Comparison of ENCODE assay signal across 8 cellular contexts in the genomic region with DNA sequence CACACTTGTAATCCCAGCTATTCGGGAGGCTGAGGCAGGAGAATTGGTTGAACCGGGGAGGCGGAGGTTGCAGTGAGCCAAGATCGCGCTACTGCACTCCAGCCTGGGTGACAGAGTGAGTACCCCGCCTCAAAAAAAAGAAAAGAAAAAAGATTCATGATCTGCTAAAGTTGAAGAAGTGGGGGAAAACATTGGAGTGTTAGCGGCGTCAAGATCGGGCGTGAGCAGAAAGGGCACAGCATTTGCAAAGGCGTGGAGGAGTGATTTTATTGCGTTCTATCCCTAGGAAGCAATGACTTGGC. TPM values are rescaled to one million over a fixed set of nuclear protein-coding genes. Genes with fewer than 3 reads are reported as not detected.
DNase-seq lines count a peak whose midpoint lies in the region; ATAC-seq and TF ChIP-seq lines count a peak whose summit lies in the region.

No MANE protein-coding gene starts in this region.

- peaks cover 24% of the 10 kb centered on the region for H3K4me1 Mint-ChIP-seq in chondrocyte (ENCODE audit: low read depth)
- peaks cover 17 to 43% (median 38%) of the 10 kb centered on the region in 4 donors for H3K4me1 Mint-ChIP-seq in naive thymus-derived CD8-positive, alpha-beta T cell

- peak overlapping the region; percentile 92 for H2AFZ ChIP-seq in IMR-90 (replicated peaks; ENCODE audit: low read length, poor library complexity)

- peak overlapping the region; percentile 69 for H4K5ac ChIP-seq in IMR-90 (ENCODE audit: low read depth, low read length)

- no peak overlapping the region for H2AK9ac ChIP-seq in IMR-90 (replicated peaks; ENCODE audit: low read depth, low read length, poor library complexity)

- TF ChIP-seq RAD21 in IMR-90 (IDR thresholded peaks at IDR 0.05; ENCODE audit: low read length), result no peak

- WGBS in IMR-90 (ENCODE audit: extremely low coverage in 2 of 2, insufficient read length in 1 of 2), 2 experiments, result 42% methylated on average over 5 of the region's 12 CpGs; no CpG with 5 or more reads in 1 of the 2 experiments

- POLR2A ChIA-PET in IMR-90 (lab: Charles Lee; ENCODE audit: unreplicated experiment), result interaction anchor here (0.6 to 1.0 kb wide), 2 partner anchors 17 to 147 kb away, joined by 3 read pairs; no protein-coding TSS in a partner anchor
- POLR2A ChIA-PET in naive thymus-derived CD8-positive, alpha-beta T cell (lab: Charles Lee), result interaction anchor here (0.7 to 5.0 kb wide), 19 partner anchors 14 to 154 kb away, joined by 3 to 62 read pairs (median 8); a partner anchor contains a TSS

- H4K8ac ChIP-seq in IMR-90 (ENCODE audit: low read depth in 2 of 2, low read length in 2 of 2), result peak overlapping the region; percentile 27 to 89

- peak overlapping the region; percentile 62 for H3K14ac ChIP-seq in IMR-90 (replicated peaks; ENCODE audit: low read depth, low read length)

- intact Hi-C loops in IMR-90 (cut with micrococcal nuclease), result loop anchor here (1.0 to 10.0 kb wide), 4 partner anchors 58 to 147 kb away; no protein-coding TSS in a partner anchor

- H3K27ac ChIP-seq in IMR-90 (ENCODE audit: insufficient read depth, low read length), result peak overlapping the region; percentile 39

- no peaks in the 10 kb centered on the region for H3K9me3 ChIP-seq in IMR-90 (ENCODE audit: control insufficient read depth, insufficient read depth, low read length)

- no peak overlapping the region for H2BK120ac ChIP-seq in IMR-90 (ENCODE audit: low read depth, low read length)

- dilution Hi-C loops in IMR-90 (cut with HindIII; ENCODE audit: low sequenced_read_pairs, unreplicated experiment), result no loop called here

- CTCF ChIA-PET in IMR-90 (lab: Yijun Ruan, JAX), result interaction anchor here (0.6 to 3.0 kb wide), 5 partner anchors 15 to 147 kb away, joined by 3 to 23 read pairs (median 5); a partner anchor contains a TSS

- no peak overlapping the region for H2BK20ac ChIP-seq in IMR-90 (ENCODE audit: low read depth, low read length)

- H3K9me1 ChIP-seq in IMR-90 (ENCODE audit: insufficient read depth, low read length), result peaks cover 13% of the 10 kb centered on the region

- no peak overlapping the region; the same call in 1 of the 2 replicates for H3K23ac ChIP-seq in IMR-90 (ENCODE audit: low read depth, low read length)

- H3K9ac ChIP-seq in IMR-90 (ENCODE audit: low read depth, low read length), result peak overlapping the region; percentile 50; the same call in 1 of the 2 replicates

- no peak overlapping the region for H2BK15ac ChIP-seq in IMR-90 (ENCODE audit: low read depth, low read length)

- TF ChIP-seq POLR2A in IMR-90 (IDR thresholded peaks at IDR 0.05; ENCODE audit: low read depth, low read length), result no peak

- no peaks in the 10 kb centered on the region for H3K27me3 Mint-ChIP-seq in chondrocyte (ENCODE audit: low read depth)
- H3K27me3 Mint-ChIP-seq in naive thymus-derived CD8-positive, alpha-beta T cell, result no peaks in the 10 kb centered on the region

- H3K4me3 Mint-ChIP-seq in chondrocyte (ENCODE audit: unreplicated experiment), result peak overlapping the region; percentile 65
- peak overlapping the region; percentile 73 to 97 (median 88) for H3K4me3 Mint-ChIP-seq in naive thymus-derived CD8-positive, alpha-beta T cell

- peaks cover 4% of the 10 kb centered on the region for H3K36me3 Mint-ChIP-seq in chondrocyte (ENCODE audit: low read depth)
- H3K36me3 Mint-ChIP-seq in naive thymus-derived CD8-positive, alpha-beta T cell, result peaks cover 0 to 6% (median 0%) of the 10 kb centered on the region in 3 donors

- no TSS peak for BruUV-seq in IMR-90 (replicated peaks; lab: Mats Ljungman, UMichigan)

- H3K4me1 ChIP-seq in IMR-90 (ENCODE audit: control insufficient read depth, insufficient read depth, low read length), result peaks cover 7% of the 10 kb centered on the region

- peaks cover 0 to 26% of the 10 kb centered on the region in 2 experiments; a peak in 2 of 4 replicates for H3K79me1 ChIP-seq in IMR-90 (ENCODE audit: low read depth in 1 of 2, low read length in 2 of 2)

- peak overlapping the region; percentile 75 for H3K4me2 ChIP-seq in IMR-90 (ENCODE audit: low read depth, low read length)

- in situ Hi-C loops in IMR-90 (cut with MboI; ENCODE audit: low sequenced_read_pairs), result no loop called here

- H4K91ac ChIP-seq in IMR-90 (ENCODE audit: insufficient read depth, low read depth, low read length), result 0 out of 2 replicates have a peak overlapping the region, but pooled peaks have one; percentile 29

- ATAC-seq in IMR-90 (ENCODE audit: low read depth), result no peak
- ATAC-seq in naive thymus-derived CD8-positive, alpha-beta T cell, result no peak

- no peaks in the 10 kb centered on the region for H3K9me3 Mint-ChIP-seq in chondrocyte (ENCODE audit: low read depth)
- H3K9me3 Mint-ChIP-seq in naive thymus-derived CD8-positive, alpha-beta T cell, result no peaks in the 10 kb centered on the region

- TF ChIP-seq CTCF in AG09309 (IDR thresholded peaks at IDR 0.05; ENCODE audit: control insufficient read depth, insufficient read depth, low read depth, low read length, missing control alignments) (no peak), IMR-90 (conservative IDR thresholded peaks at IDR 0.05; ENCODE audit: low read depth, low read length) (no peak), chondrocyte (IDR thresholded peaks at IDR 0.05) (no peak)

- DNase-seq in AG09309 (ENCODE audit: low read depth) (no peak), IMR-90 (no peak), chondrocyte (ENCODE audit: low spot score) (no peak), RKO (ENCODE audit: low spot score) (no peak), islet precursor cell (no peak), NCI-H1694 treated with DMSO at 0.1 percent for 48 hours (lab: John Stamatoyannopoulos, UW) (no peak)
- DNase-seq in naive thymus-derived CD8-positive, alpha-beta T cell, result no peak
- no peak for DNase-seq in central memory CD4-positive, alpha-beta T cell

- peak overlapping the region; percentile 54 for H3K4ac ChIP-seq in IMR-90 (ENCODE audit: low read depth, low read length)

- no peak overlapping the region for H3K18ac ChIP-seq in IMR-90 (ENCODE audit: low read depth, low read length)

- peak overlapping the region; percentile 81 for H3K27ac Mint-ChIP-seq in chondrocyte (ENCODE audit: unreplicated experiment)
- peak overlapping the region; percentile 76 to 95 (median 88) for H3K27ac Mint-ChIP-seq in naive thymus-derived CD8-positive, alpha-beta T cell

- no peak overlapping the region for H2AK5ac ChIP-seq in IMR-90 (ENCODE audit: low read depth, low read length)

- peaks cover 40% of the 10 kb centered on the region for H4K20me1 ChIP-seq in IMR-90 (ENCODE audit: insufficient read depth, low read length)

- no peak overlapping the region for H3K56ac ChIP-seq in IMR-90 (ENCODE audit: extremely low read depth, insufficient read depth, low read length)

- peak overlapping the region; percentile 20 for H3K4me3 ChIP-seq in AG09309 (ENCODE audit: control insufficient read depth, low read depth, low read length)
- H3K4me3 ChIP-seq in IMR-90 (ENCODE audit: insufficient read depth, low read depth, low read length), result peak overlapping the region; percentile 20; the same call in 1 of the 2 replicates

- peak overlapping the region; percentile 52 for H2BK5ac ChIP-seq in IMR-90 (ENCODE audit: low read depth, low read length, poor library complexity, severe bottlenecking)

- no peaks in the 10 kb centered on the region for H3K27me3 ChIP-seq in IMR-90 (ENCODE audit: control insufficient read depth, insufficient read depth, low read length)

- H3K36me3 ChIP-seq in IMR-90 (ENCODE audit: control insufficient read depth, insufficient read depth, low read length), result peaks cover 2% of the 10 kb centered on the region; the same call in 1 of the 2 replicates

TF ChIP-seq in IMR-90, 13 proteins besides CTCF, POLR2A, EP300 and RAD21:
- no peak for TF ChIP-seq NFE2L2 (IDR thresholded peaks at IDR 0.05; ENCODE audit: low read depth, low read length)
- TF ChIP-seq RFX5 (IDR thresholded peaks at IDR 0.05; ENCODE audit: low read depth, low read length), result no peak
- TF ChIP-seq RCOR1 (IDR thresholded peaks at IDR 0.05; ENCODE audit: insufficient replicate concordance, low read length), result no peak
- TF ChIP-seq CHD1 (IDR thresholded peaks at IDR 0.05; ENCODE audit: low read depth, low read length), result no peak
- no peak for TF ChIP-seq SMC3 (IDR thresholded peaks at IDR 0.05; ENCODE audit: low read depth, low read length)
- no peak for TF ChIP-seq BHLHE40 (IDR thresholded peaks at IDR 0.05; ENCODE audit: low read depth, low read length)

RNA-seq across cellular contexts. Expression of a gene that starts 0.9 kb away (rescaled TPM):
- 55.0 and 55.6 TPM in 2 replicates for total RNA-seq in IMR-90 (2012; rRNA removed)
- 74.2 and 74.6 TPM in 2 replicates for polyA plus RNA-seq in IMR-90 (2012; rRNA removed)
- polyA plus RNA-seq in IMR-90 (2012; cell fraction: cytosol; rRNA removed), result 26.6 and 50.4 TPM in 2 replicates
- polyA plus RNA-seq in IMR-90 (2012; cell fraction: nucleus; rRNA removed; ENCODE audit: low replicate concordance), result 194 and 239 TPM in 2 replicates
- total RNA-seq in chondrocyte, result 106 to 125 TPM (median 116 TPM) in 3 replicates
- total RNA-seq in naive thymus-derived CD8-positive, alpha-beta T cell, result 100 to 1,000 TPM; 267 to 270 TPM
- 10 to 100 TPM; 45.0 to 91.4 (median 60.9) TPM for polyA plus RNA-seq in naive thymus-derived CD8-positive, alpha-beta T cell

RNA-seq across cellular contexts. Expression of a gene that starts 15.8 kb away (rescaled TPM):
- total RNA-seq in IMR-90 (2012; rRNA removed) (18.6 and 19.9 TPM in 2 replicates), chondrocyte (28.2 to 50.2 TPM (median 33.7 TPM) in 3 replicates)
- polyA plus RNA-seq in IMR-90 (2012; rRNA removed), result 51.8 and 63.3 TPM in 2 replicates
- 65.6 and 65.8 TPM in 2 replicates for polyA plus RNA-seq in IMR-90 (2012; cell fraction: cytosol; rRNA removed)
- 180 and 458 TPM in 2 replicates for polyA plus RNA-seq in IMR-90 (2012; cell fraction: nucleus; rRNA removed; ENCODE audit: low replicate concordance)
- total RNA-seq in naive thymus-derived CD8-positive, alpha-beta T cell, result 10 to 100 TPM; 54.7 to 62.3 TPM
- 10 to 100 TPM; 33.5 to 41.0 (median 36.6) TPM for polyA plus RNA-seq in naive thymus-derived CD8-positive, alpha-beta T cell
